ENCODE assay signal across 23 cellular contexts in genomic region chr1:230253150-230253549, GRCh38.
DNase-seq lines count a peak whose midpoint lies in the region; ATAC-seq, FAIRE-seq and TF ChIP-seq lines count a peak whose summit lies in the region.
"Had no signal": no experiment of that assay in that cellular context is flagged by ENCODE, and none has a peak within 500 bp of the region (broad histone marks: within the 10 kb centered on the region; RNA-seq: fewer than 3 reads in every experiment).

No MANE protein-coding gene starts in this region.

- H3K36me3 ChIP-seq in HepG2 (replicated peaks in 1 of 2; ENCODE audit: control insufficient read depth in 1 of 2, insufficient read depth in 2 of 2, low read length in 2 of 2) (peaks cover 13 to 60% of the 10 kb centered on the region in 2 experiments), right lobe of liver (peaks cover 0 to 37% (median 26%) of the 10 kb centered on the region in 4 donors), endodermal cell (ENCODE audit: control insufficient read depth, insufficient read depth, low read length) (peaks cover 7% of the 10 kb centered on the region), psoas muscle (ENCODE audit: insufficient read depth in 1 of 2, low read depth in 1 of 2) (peaks cover 4 to 92% of the 10 kb centered on the region in 2 donors), vagina (peaks cover 0 to 26% of the 10 kb centered on the region in 2 donors), suprapubic skin (peaks cover 62% of the 10 kb centered on the region)

- no peak overlapping the region for H2AFZ ChIP-seq in HepG2 (ENCODE audit: low read length)
- H2AFZ ChIP-seq: GM23338 had no signal

- H3K9ac ChIP-seq in HepG2 (ENCODE audit: insufficient read depth, low read depth, low read length): no peak overlapping the region
- no peak overlapping the region for H3K9ac ChIP-seq in endodermal cell (ENCODE audit: extremely low read depth, low read length, poor library complexity, severe bottlenecking)
- H3K9ac ChIP-seq: BLaER1 had no signal

- intact Hi-C loops in HepG2 (cut with micrococcal nuclease; ENCODE audit: unreplicated experiment): no loop called here
- intact Hi-C loops in right lobe of liver (cut with DNase I): no loop called here
- intact Hi-C loops in psoas muscle (cut with DNase I): no loop called here
- intact Hi-C loops in vagina (cut with DNase I): no loop called here

- no peak for FAIRE-seq in HepG2 (lab: Jason Lieb, UNC)
- FAIRE-seq: A204.1, G401.6, GM12878, H54 had no signal

- H3K79me2 ChIP-seq in HepG2 (ENCODE audit: insufficient read depth, low read length): no peaks in the 10 kb centered on the region

- H3K4me3 ChIP-seq in HepG2 (replicated peaks in 1 of 3; ENCODE audit: insufficient read depth in 1 of 3, low read depth in 2 of 3, low read length in 3 of 3) (no peak overlapping the region), right lobe of liver (no peak overlapping the region), endodermal cell (ENCODE audit: low read length) (no peak overlapping the region), psoas muscle (no peak overlapping the region), vagina (no peak overlapping the region), suprapubic skin (no peak overlapping the region)
- H3K4me3 ChIP-seq: BLaER1, GM12878, GM23338, HAP-1 had no signal

- no peak for ATAC-seq in HepG2
- no peak for ATAC-seq in right lobe of liver
- peak in 3 of 4 donors; percentile 42 to 45 (median 44) for ATAC-seq in psoas muscle
- ATAC-seq: CD8-positive, alpha-beta T cell; GM12878; GM23338 had no signal

- no peak for TF ChIP-seq POLR2A in HepG2 (IDR thresholded peaks at IDR 0.05; ENCODE audit: insufficient read depth in 1 of 2, low read depth in 2 of 2, low read length in 2 of 2)
- no peak for TF ChIP-seq POLR2A in right lobe of liver (IDR thresholded peaks at IDR 0.05)
- no peak for TF ChIP-seq POLR2A in vagina (IDR thresholded peaks at IDR 0.05)
- no peak for TF ChIP-seq POLR2A in suprapubic skin (IDR thresholded peaks at IDR 0.05)

- TF ChIP-seq EP300 in HepG2 (IDR thresholded peaks at IDR 0.05; ENCODE audit: low read depth in 2 of 2, low read length in 2 of 2) (no peak), HepG2 (CRISPR knock-in tag; IDR thresholded peaks at IDR 0.05; ENCODE audit: borderline replicate concordance) (no peak), suprapubic skin (IDR thresholded peaks at IDR 0.05) (no peak)

- no peak for DNase-seq in HepG2 (ENCODE audit: low spot score)
- no peak for DNase-seq in right lobe of liver
- DNase-seq in endodermal cell: peak; percentile 19
- DNase-seq in psoas muscle: no peak
- DNase-seq in vagina (ENCODE audit: extremely low spot score in 2 of 2): peak; percentile 12 to 32
- no peak for DNase-seq in hypothalamus (lab: John Stamatoyannopoulos, UW)
- no peak for DNase-seq in activated CD4-positive, alpha-beta memory T cell treated with anti-CD3 and anti-CD28 coated beads, Interleukin-2, amount 10 ng/mL, durations not matched to agents 7 days and 5 days
- DNase-seq in suprapubic skin (ENCODE audit: low spot score in 2 of 2): no peak
- DNase-seq: Caco-2; CD4-positive, CD25-positive, alpha-beta regulatory T cell; CD8-positive, alpha-beta T cell; DMS153; DND-41 had no signal

- no peak overlapping the region for H3K4me2 ChIP-seq in HepG2 (ENCODE audit: low read depth, low read length)
- H3K4me2 ChIP-seq: BLaER1, GM23338 had no signal

- H3K27ac ChIP-seq in HepG2 (ENCODE audit: extremely low read length, insufficient read depth, low read length) (no peak overlapping the region), right lobe of liver (no peak overlapping the region), endodermal cell (ENCODE audit: low read depth, low read length) (no peak overlapping the region), psoas muscle (no peak overlapping the region), vagina (no peak overlapping the region), suprapubic skin (no peak overlapping the region)
- H3K27ac ChIP-seq: 22Rv1, BLaER1, C4-2B had no signal

- POLR2A ChIA-PET in HepG2 (lab: Yijun Ruan, JAX): no interaction called here
- POLR2A ChIA-PET in activated CD4-positive, alpha-beta memory T cell treated with anti-CD3 and anti-CD28 coated beads, Interleukin-2, amount 10 ng/mL, durations not matched to agents 7 days and 5 days (lab: Charles Lee): no interaction called here

- H3K4me1 ChIP-seq in HepG2 (ENCODE audit: insufficient read depth, low read length): peaks cover 9% of the 10 kb centered on the region
- H3K4me1 ChIP-seq in right lobe of liver: no peaks in the 10 kb centered on the region
- H3K4me1 ChIP-seq in endodermal cell (ENCODE audit: control insufficient read depth, insufficient read depth, low read length): no peaks in the 10 kb centered on the region
- H3K4me1 ChIP-seq in psoas muscle: peaks cover 9% of the 10 kb centered on the region
- H3K4me1 ChIP-seq in vagina: no peaks in the 10 kb centered on the region
- no peaks in the 10 kb centered on the region for H3K4me1 ChIP-seq in suprapubic skin
- H3K4me1 ChIP-seq: BLaER1 had no signal

- in situ Hi-C loops in HepG2 (cut with HindIII; ENCODE audit: extremely low pct_ligation_motif_present, low pct_unique_long_range_greater_than_20kb): no loop called here

- no peaks in the 10 kb centered on the region for H4K20me1 ChIP-seq in HepG2 (ENCODE audit: insufficient read depth, low read length)

- 96% methylated on average over 2 of the region's 2 CpGs for WGBS in HepG2 (ENCODE audit: low lambda C conversion rate)
- 100% methylated on average over 1 of the region's 2 CpGs for WGBS in right lobe of liver (ENCODE audit: insufficient coverage, low coverage, low lambda C conversion rate, missing lambda C conversion rate)
- WGBS in endodermal cell (ENCODE audit: insufficient coverage in 1 of 2, insufficient read length in 1 of 2), 2 experiments: 97 to 100% methylated on average over 1 to 2 of the region's 2 CpGs
- 76 to 96% (median 80%) methylated on average over 2 of the region's 2 CpGs for WGBS in psoas muscle, 3 donors
- WGBS in suprapubic skin: 100% methylated on average over 2 of the region's 2 CpGs

- no peak for TF ChIP-seq CTCF in HepG2 (CRISPR knock-in tag; IDR thresholded peaks at IDR 0.05)
- no peak for TF ChIP-seq CTCF in right lobe of liver (IDR thresholded peaks at IDR 0.05)
- no peak for TF ChIP-seq CTCF in endodermal cell (conservative IDR thresholded peaks at IDR 0.05)
- no peak for TF ChIP-seq CTCF in psoas muscle (IDR thresholded peaks at IDR 0.05)
- TF ChIP-seq CTCF in vagina (IDR thresholded peaks at IDR 0.05): no peak
- no peak for TF ChIP-seq CTCF in suprapubic skin (IDR thresholded peaks at IDR 0.05)

- H3K27me3 Mint-ChIP-seq in endodermal cell (ENCODE audit: insufficient read depth): no peaks in the 10 kb centered on the region
- no peaks in the 10 kb centered on the region for H3K27me3 Mint-ChIP-seq in activated CD4-positive, alpha-beta memory T cell treated with anti-CD3 and anti-CD28 coated beads, Interleukin-2, amount 10 ng/mL, durations not matched to agents 7 days and 5 days
- H3K27me3 Mint-ChIP-seq: B cell; CD4-positive, CD25-positive, alpha-beta regulatory T cell had no signal

- H3K27me3 ChIP-seq in HepG2 (ENCODE audit: control insufficient read depth in 1 of 2, insufficient read depth in 2 of 2, low read length in 2 of 2) (no peaks in the 10 kb centered on the region), right lobe of liver (no peaks in the 10 kb centered on the region), endodermal cell (ENCODE audit: control insufficient read depth, insufficient read depth, low read length, poor library complexity, severe bottlenecking) (no peaks in the 10 kb centered on the region), psoas muscle (ENCODE audit: insufficient read depth in 3 of 3, low read length in 2 of 3) (no peaks in the 10 kb centered on the region), vagina (no peaks in the 10 kb centered on the region), suprapubic skin (no peaks in the 10 kb centered on the region)
- H3K27me3 ChIP-seq: BLaER1 had no signal

- H3K4me1 Mint-ChIP-seq in endodermal cell: peaks cover 30% of the 10 kb centered on the region
- no peaks in the 10 kb centered on the region for H3K4me1 Mint-ChIP-seq in activated CD4-positive, alpha-beta memory T cell treated with anti-CD3 and anti-CD28 coated beads, Interleukin-2, amount 10 ng/mL, durations not matched to agents 7 days and 5 days

- no TSS peak for BruUV-seq in HepG2 (replicated peaks; lab: Mats Ljungman, UMichigan)

- H3K27ac Mint-ChIP-seq in endodermal cell: no peak overlapping the region
- no peak overlapping the region for H3K27ac Mint-ChIP-seq in activated CD4-positive, alpha-beta memory T cell treated with anti-CD3 and anti-CD28 coated beads, Interleukin-2, amount 10 ng/mL, durations not matched to agents 7 days and 5 days
- H3K27ac Mint-ChIP-seq: B cell; CD8-positive, alpha-beta T cell; GM23338 had no signal

- no peak for TF ChIP-seq RAD21 in HepG2 (CRISPR knock-in tag; IDR thresholded peaks at IDR 0.05)

- no peaks in the 10 kb centered on the region for H3K9me3 Mint-ChIP-seq in endodermal cell
- H3K9me3 Mint-ChIP-seq in activated CD4-positive, alpha-beta memory T cell treated with anti-CD3 and anti-CD28 coated beads, Interleukin-2, amount 10 ng/mL, durations not matched to agents 7 days and 5 days: no peaks in the 10 kb centered on the region
- H3K9me3 Mint-ChIP-seq: CD8-positive, alpha-beta T cell; GM23338 had no signal

- H3K36me3 Mint-ChIP-seq in endodermal cell (ENCODE audit: low read depth): peaks cover 37% of the 10 kb centered on the region
- peaks cover 4% of the 10 kb centered on the region for H3K36me3 Mint-ChIP-seq in activated CD4-positive, alpha-beta memory T cell treated with anti-CD3 and anti-CD28 coated beads, Interleukin-2, amount 10 ng/mL, durations not matched to agents 7 days and 5 days (ENCODE audit: low read depth)

- CTCF ChIA-PET in HepG2 (lab: Yijun Ruan, JAX; ENCODE audit: low intra/inter-chr PET ratio, low total read pairs): no interaction called here
- CTCF ChIA-PET in activated CD4-positive, alpha-beta memory T cell treated with anti-CD3 and anti-CD28 coated beads, Interleukin-2, amount 10 ng/mL, durations not matched to agents 7 days and 5 days (lab: Charles Lee): no interaction called here

- H3K4me3 Mint-ChIP-seq in endodermal cell: no peak overlapping the region
- H3K4me3 Mint-ChIP-seq in activated CD4-positive, alpha-beta memory T cell treated with anti-CD3 and anti-CD28 coated beads, Interleukin-2, amount 10 ng/mL, durations not matched to agents 7 days and 5 days: no peak overlapping the region
- H3K4me3 Mint-ChIP-seq: B cell; CD4-positive, CD25-positive, alpha-beta regulatory T cell; CD8-positive, alpha-beta T cell; GM23338 had no signal

- no peaks in the 10 kb centered on the region for H3K9me3 ChIP-seq in HepG2 (ENCODE audit: low read length)
- H3K9me3 ChIP-seq in right lobe of liver: no peaks in the 10 kb centered on the region
- H3K9me3 ChIP-seq in endodermal cell (ENCODE audit: control insufficient read depth, low read length): no peaks in the 10 kb centered on the region
- no peaks in the 10 kb centered on the region for H3K9me3 ChIP-seq in psoas muscle
- no peaks in the 10 kb centered on the region for H3K9me3 ChIP-seq in vagina
- H3K9me3 ChIP-seq in suprapubic skin: no peaks in the 10 kb centered on the region
- H3K9me3 ChIP-seq: Caco-2, HAP-1 had no signal

Comparison
In these comparisons a context has a peak if more than half of its experiments do, and no peak if none do; other contexts are left out.
1. ATAC-seq: peak in psoas muscle (3 of 4); none in HepG2 (single experiment) and right lobe of liver (0 of 4).
2. DNase-seq: peak in endodermal cell (single experiment) and vagina (2 of 2); none in HepG2 (single experiment), right lobe of liver (0 of 3), psoas muscle (0 of 2), hypothalamus (0 of 51), activated CD4-positive, alpha-beta memory T cell treated with anti-CD3 and anti-CD28 coated beads, Interleukin-2, amount 10 ng/mL, durations not matched to agents 7 days and 5 days (single experiment) and suprapubic skin (0 of 2).